In the genomic region with DNA sequence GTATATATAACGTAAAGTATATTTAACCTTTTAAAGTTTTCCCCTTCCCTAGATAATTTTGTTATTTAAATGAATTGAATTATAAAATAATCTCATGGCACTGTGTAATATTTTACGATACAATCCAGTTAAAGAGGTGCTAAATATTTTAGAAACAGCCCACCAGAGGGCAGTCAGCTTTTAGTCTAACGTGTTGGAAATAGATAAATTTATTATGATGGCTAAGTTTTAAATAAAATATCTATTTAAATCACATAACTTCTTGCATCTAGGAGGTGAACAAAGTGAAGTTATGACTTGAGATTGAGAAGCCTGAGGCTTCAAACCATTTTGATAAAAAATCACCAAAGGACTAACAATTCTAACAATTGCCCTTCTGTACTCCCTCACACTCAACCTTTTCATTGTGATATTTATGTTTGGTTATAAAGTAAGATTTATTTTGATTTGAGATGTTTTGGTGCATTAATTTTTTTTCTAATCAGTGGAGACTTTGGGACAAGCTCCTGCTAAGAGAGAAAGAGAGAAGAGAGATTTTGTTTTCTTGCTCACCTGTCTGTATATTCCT, we compare ENCODE assay signal across 9 cellular contexts.
A peak's percentile ranks its signal among the peaks of the same experiment; 100 is the strongest.
DNase-seq lines count a peak whose midpoint lies in the region; ATAC-seq, FAIRE-seq and TF ChIP-seq lines count a peak whose summit lies in the region.
"Had no signal": no experiment of that assay in that cellular context is flagged by ENCODE, and none has a peak within 500 bp of the region (broad histone marks: within the 10 kb centered on the region; RNA-seq: fewer than 3 reads in every experiment).

No MANE protein-coding gene starts in this region.

- H3K4ac ChIP-seq in trophoblast cell (ENCODE audit: low read depth, low read length), result no peak overlapping the region

- no peaks in the 10 kb centered on the region for H3K4me1 ChIP-seq in trophoblast cell (ENCODE audit: control insufficient read depth in 1 of 2, insufficient read depth in 2 of 2, low read length in 2 of 2)
- no peaks in the 10 kb centered on the region for H3K4me1 ChIP-seq in tibial artery

- no peak overlapping the region for H2AFZ ChIP-seq in trophoblast cell (ENCODE audit: insufficient read depth, low read length, poor library complexity)

- WGBS in trophoblast cell (ENCODE audit: extremely low coverage, insufficient coverage, insufficient read length), result no CpG with 5 or more reads among the region's 3 CpGs

- no peak overlapping the region for H3K23ac ChIP-seq in trophoblast cell (ENCODE audit: low read length)

- no peaks in the 10 kb centered on the region for H3K79me2 ChIP-seq in trophoblast cell (ENCODE audit: control insufficient read depth, insufficient read depth, low read length, poor library complexity)

- no peak overlapping the region for H2BK12ac ChIP-seq in trophoblast cell (ENCODE audit: low read length)

- no peak overlapping the region for H2AK5ac ChIP-seq in trophoblast cell (ENCODE audit: low read length)

- peak; percentile 15 for DNase-seq in NCI-H2107 treated with DMSO at 0.1 percent for 48 hours (lab: John Stamatoyannopoulos, UW; ENCODE audit: unreplicated experiment)
- DNase-seq in NCI-H2107 (lab: John Stamatoyannopoulos, UW), result no peak
- DNase-seq in Jurkat, Clone E6-1 (ENCODE audit: low read depth, low spot score), result peak; percentile 26
- peak; percentile 61 for DNase-seq in RKO (ENCODE audit: low spot score)
- DNase-seq in trophoblast cell, result peak; percentile 18 to 68
- no peak for DNase-seq in tibial artery

- H3K9me3 ChIP-seq in trophoblast cell (ENCODE audit: insufficient read depth, low read depth, low read length) (no peaks in the 10 kb centered on the region), tibial artery (no peaks in the 10 kb centered on the region)
- H3K9me3 ChIP-seq: BLaER1 treated with 17β-estradiol and CSF1 and Interleukin-3, amounts not matched to agents 10 nM and 100 nM had no signal

- no peak overlapping the region for H3K18ac ChIP-seq in trophoblast cell (ENCODE audit: low read length)

- intact Hi-C loops in tibial artery (cut with DNase I; ENCODE audit: low total_unique reads), result no loop called here

- FAIRE-seq in endometrium (lab: Jason Lieb, UNC), result peak; percentile 94

- H3K27me3 ChIP-seq in trophoblast cell (ENCODE audit: insufficient read depth, low read length) (no peaks in the 10 kb centered on the region), tibial artery (peaks cover 0 to 22% of the 10 kb centered on the region in 2 donors)
- H3K27me3 ChIP-seq: BLaER1 treated with 17β-estradiol and CSF1 and Interleukin-3, amounts not matched to agents 10 nM and 100 nM had no signal

- H2BK5ac ChIP-seq in trophoblast cell (ENCODE audit: low read depth, low read length, poor library complexity), result no peak overlapping the region

- H3K79me1 ChIP-seq in trophoblast cell (ENCODE audit: low read length), result no peaks in the 10 kb centered on the region

- H3K4me3 ChIP-seq in Jurkat, Clone E6-1 (ENCODE audit: low read length), result no peak overlapping the region
- H3K4me3 ChIP-seq in trophoblast cell (ENCODE audit: low read depth, low read length) (no peak overlapping the region), tibial artery (no peak overlapping the region)
- H3K4me3 ChIP-seq: BLaER1 treated with 17β-estradiol and CSF1 and Interleukin-3, amounts not matched to agents 10 nM and 100 nM had no signal

- H2BK120ac ChIP-seq in trophoblast cell (ENCODE audit: insufficient read depth, low read length, poor library complexity), result no peak overlapping the region

- H3K9ac ChIP-seq in trophoblast cell (ENCODE audit: low read length), result no peak overlapping the region
- H3K9ac ChIP-seq: BLaER1 treated with 17β-estradiol and CSF1 and Interleukin-3, amounts not matched to agents 10 nM and 100 nM had no signal

- no peak overlapping the region for H3K14ac ChIP-seq in trophoblast cell (ENCODE audit: low read length)

- no peak overlapping the region for H4K12ac ChIP-seq in trophoblast cell (ENCODE audit: low read depth, low read length)

- no peak for ATAC-seq in esophagus mucosa

- peak in 1 of 2 experiments; percentile 37 for TF ChIP-seq CTCF in tibial artery (IDR thresholded peaks at IDR 0.05)

- H4K8ac ChIP-seq in trophoblast cell (ENCODE audit: low read depth, low read length), result no peak overlapping the region

- H4K91ac ChIP-seq in trophoblast cell (ENCODE audit: low read depth, low read length), result no peak overlapping the region

- H3K4me2 ChIP-seq in trophoblast cell (ENCODE audit: low read length), result no peak overlapping the region
- H3K4me2 ChIP-seq: BLaER1 treated with 17β-estradiol and CSF1 and Interleukin-3, amounts not matched to agents 10 nM and 100 nM had no signal

- H3K27ac ChIP-seq in trophoblast cell (ENCODE audit: low read depth, low read length), result no peak overlapping the region
- no peak overlapping the region for H3K27ac ChIP-seq in tibial artery
- H3K27ac ChIP-seq: BLaER1 treated with 17β-estradiol and CSF1 and Interleukin-3, amounts not matched to agents 10 nM and 100 nM had no signal

- H3K36me3 ChIP-seq in trophoblast cell (ENCODE audit: control insufficient read depth in 1 of 2, insufficient read depth in 2 of 2, low read length in 2 of 2) (no peaks in the 10 kb centered on the region), tibial artery (no peaks in the 10 kb centered on the region)
- H3K36me3 ChIP-seq: BLaER1 treated with 17β-estradiol and CSF1 and Interleukin-3, amounts not matched to agents 10 nM and 100 nM had no signal

Comparison
In these comparisons a context has a peak if more than half of its experiments do, and no peak if none do; other contexts are left out.
1. DNase-seq: peak in NCI-H2107 treated with DMSO at 0.1 percent for 48 hours (single experiment), Jurkat, Clone E6-1 (single experiment), RKO (single experiment) and trophoblast cell (2 of 2); none in NCI-H2107 (single experiment) and tibial artery (0 of 2).